8 cellular contexts compared by ENCODE assay signal in the genomic region with DNA sequence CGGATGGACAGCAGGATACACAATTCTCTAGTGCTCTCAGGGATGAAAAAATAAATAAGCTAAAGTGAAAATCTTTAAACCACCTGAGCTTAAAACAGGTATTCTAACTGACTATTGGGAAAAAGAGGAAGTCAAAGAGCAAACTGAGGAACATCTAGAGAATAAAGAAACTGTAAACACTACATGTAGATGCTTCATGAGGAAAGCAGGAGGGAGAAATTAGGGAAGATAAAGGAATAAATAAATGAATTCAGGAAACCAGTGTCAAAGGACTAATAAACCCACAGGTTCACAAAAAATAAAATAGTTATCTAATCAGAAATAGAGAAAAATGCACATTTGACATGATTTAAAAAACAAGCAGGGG. TPM values are rescaled to one million over a fixed set of nuclear protein-coding genes. Genes with fewer than 3 reads are reported as not detected.
DNase-seq lines count a peak whose midpoint lies in the region; ATAC-seq and TF ChIP-seq lines count a peak whose summit lies in the region.

No MANE protein-coding gene starts in this region.

- TF ChIP-seq CTCF in esophagus muscularis mucosa (IDR thresholded peaks at IDR 0.05) = no peak

- H3K9me3 ChIP-seq in NT2/D1 (ENCODE audit: insufficient read depth, low read length) (peaks cover 5% of the 10 kb centered on the region; the same call in 1 of the 2 replicates), esophagus muscularis mucosa (no peaks in the 10 kb centered on the region), skeletal muscle tissue (ENCODE audit: control insufficient read depth in 3 of 3, low read length in 3 of 3) (no peaks in the 10 kb centered on the region)

- TF ChIP-seq EP300 in esophagus muscularis mucosa (IDR thresholded peaks at IDR 0.05) = no peak

- H3K4me1 ChIP-seq in NT2/D1 (ENCODE audit: insufficient read depth, insufficient read length) = no peaks in the 10 kb centered on the region
- H3K4me1 ChIP-seq in esophagus muscularis mucosa = peaks cover 12 to 29% (median 23%) of the 10 kb centered on the region in 4 donors
- peaks cover 4 to 11% (median 6%) of the 10 kb centered on the region in 3 donors for H3K4me1 ChIP-seq in skeletal muscle tissue (ENCODE audit: control insufficient read depth in 3 of 3, insufficient read depth in 3 of 3, low read length in 3 of 3)

- H3K9ac ChIP-seq in NT2/D1 (ENCODE audit: insufficient read length, low read depth) (no peak overlapping the region), skeletal muscle tissue (ENCODE audit: low read depth in 1 of 3, low read length in 3 of 3) (peak overlapping the region; percentile 39 to 54 (median 51))

- H3K36me3 ChIP-seq in NT2/D1 (ENCODE audit: insufficient read depth, insufficient read length, low read length) (no peaks in the 10 kb centered on the region), esophagus muscularis mucosa (no peaks in the 10 kb centered on the region), skeletal muscle tissue (ENCODE audit: control insufficient read depth in 3 of 3, insufficient read depth in 3 of 3, low read length in 3 of 3) (peaks cover 0 to 3% (median 2%) of the 10 kb centered on the region in 3 donors)

- peak; percentile 9 for ATAC-seq in GM19452 (IDR thresholded peaks at IDR 0.05; ENCODE audit: unreplicated experiment)
- no peak for ATAC-seq in left colon

- H3K27me3 ChIP-seq in NT2/D1 (ENCODE audit: insufficient read depth, insufficient read length) = no peaks in the 10 kb centered on the region
- no peaks in the 10 kb centered on the region for H3K27me3 ChIP-seq in esophagus muscularis mucosa
- no peaks in the 10 kb centered on the region for H3K27me3 ChIP-seq in skeletal muscle tissue (ENCODE audit: control insufficient read depth in 3 of 3, insufficient read depth in 3 of 3, low read length in 3 of 3)

- intact Hi-C loops in esophagus muscularis mucosa (cut with DNase I) = no loop called here
- intact Hi-C loops in left colon (cut with DNase I, micrococcal nuclease) = no loop called here

- peak overlapping the region; percentile 96 for H3K4me3 ChIP-seq in NT2/D1 (ENCODE audit: insufficient read length, low read depth)
- H3K4me3 ChIP-seq in esophagus muscularis mucosa = peak overlapping the region; percentile 87 to 97 (median 93)
- H3K4me3 ChIP-seq in skeletal muscle tissue (ENCODE audit: low read length in 3 of 3) = peak overlapping the region; percentile 92 to 97 (median 94)

- in situ Hi-C loops in ACHN (cut with HindIII; ENCODE audit: low pct_ligation_motif_present, low pct_unique_long_range_greater_than_20kb, low sequenced_read_pairs) = no loop called here

- 5% methylated on average over 1 of the region's 1 CpG for WGBS in esophagus muscularis mucosa

- DNase-seq in NT2/D1 (ENCODE audit: low read depth, low spot score) (no peak), esophagus muscularis mucosa (ENCODE audit: extremely low spot score) (no peak), ACHN (no peak), LoVo (ENCODE audit: low spot score) (no peak), NAMALWA (ENCODE audit: low spot score) (no peak), left colon (no peak)

- TF ChIP-seq POLR2A in esophagus muscularis mucosa (IDR thresholded peaks at IDR 0.05; ENCODE audit: low read depth) = no peak

- H3K27ac ChIP-seq in esophagus muscularis mucosa (replicated peaks in 1 of 4) (peak overlapping the region; percentile 89 to 96 (median 92)), skeletal muscle tissue (ENCODE audit: low read depth, low read length) (peak overlapping the region; percentile 89)

RNA-seq across cellular contexts. Expression of a gene that starts 0.5 kb away (rescaled TPM):
- 10 to 100 TPM; 26.4 to 37.3 (median 27.8) TPM for total RNA-seq in esophagus muscularis mucosa
- 16.2 TPM for total RNA-seq in skeletal muscle tissue
- total RNA-seq in left colon = 10 to 100 TPM; 29.4 to 33.4 TPM
